In the genomic region with DNA sequence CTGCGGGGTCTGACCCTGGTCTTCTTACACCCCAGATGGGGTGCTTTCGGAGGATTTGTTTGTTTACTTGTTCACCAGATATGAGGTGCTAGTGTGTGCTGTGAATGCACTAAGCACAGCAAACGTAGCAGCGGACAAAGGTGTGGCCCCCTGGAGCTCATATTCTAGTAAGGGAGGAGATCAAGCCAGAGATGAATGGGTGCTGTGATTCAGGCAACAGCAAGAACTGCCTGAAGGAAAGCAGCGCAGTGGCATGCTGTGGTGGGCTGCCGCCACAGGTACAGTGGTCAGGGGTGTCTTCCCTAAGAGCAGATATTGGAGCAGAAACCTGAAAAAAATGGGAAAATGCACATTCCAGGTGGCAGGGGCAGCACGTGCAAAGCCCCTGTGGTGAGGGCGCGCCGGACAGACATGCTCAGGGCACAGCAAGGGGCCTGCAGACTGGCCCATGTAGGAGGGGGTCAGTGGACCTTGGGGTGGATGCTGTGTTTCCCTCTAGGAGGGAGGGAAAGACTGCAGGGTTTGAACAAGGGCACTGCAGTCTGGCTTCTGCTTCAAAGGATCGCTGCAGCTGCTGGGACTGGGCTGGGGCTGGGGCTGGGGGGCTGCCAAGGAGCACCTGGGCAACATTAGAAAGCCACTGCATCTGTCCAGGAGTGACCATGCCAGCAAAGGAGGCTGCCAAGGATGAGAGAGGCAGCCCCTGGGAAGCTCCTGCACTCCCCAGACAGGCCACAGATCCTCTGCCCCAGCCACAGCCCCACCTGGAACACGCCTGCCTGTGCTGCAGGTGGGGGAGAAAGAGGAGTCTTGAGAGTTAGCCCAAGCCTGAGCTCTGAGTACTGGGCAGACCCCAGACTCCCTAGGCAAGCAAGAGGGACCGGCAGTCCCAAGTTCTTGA, we compare ENCODE assay signal across 1 cellular context.
TF ChIP-seq lines count a peak whose summit lies in the region.

No MANE protein-coding gene starts in this region.

TF ChIP-seq in IMR-90, 13 proteins besides CTCF, POLR2A, EP300 and RAD21:
- TF ChIP-seq MXI1 (IDR thresholded peaks at IDR 0.05; ENCODE audit: borderline replicate concordance, low read depth, low read length) (no peak), NFE2L2 (IDR thresholded peaks at IDR 0.05; ENCODE audit: low read depth, low read length) (no peak), FOS (IDR thresholded peaks at IDR 0.05; ENCODE audit: low read depth, low read length) (no peak), SMC3 (IDR thresholded peaks at IDR 0.05; ENCODE audit: low read depth, low read length) (no peak), RCOR1 (IDR thresholded peaks at IDR 0.05; ENCODE audit: insufficient replicate concordance, low read length) (no peak), MAZ (IDR thresholded peaks at IDR 0.05; ENCODE audit: borderline replicate concordance, low read depth, low read length) (no peak), RFX5 (IDR thresholded peaks at IDR 0.05; ENCODE audit: low read depth, low read length) (no peak), BHLHE40 (IDR thresholded peaks at IDR 0.05; ENCODE audit: low read depth, low read length) (no peak), CEBPB (IDR thresholded peaks at IDR 0.05; ENCODE audit: low read depth, low read length) (no peak), CHD1 (IDR thresholded peaks at IDR 0.05; ENCODE audit: low read depth, low read length) (no peak), MAFK (IDR thresholded peaks at IDR 0.05; ENCODE audit: low read depth, low read length) (no peak)
- TF ChIP-seq, protein P1, sequence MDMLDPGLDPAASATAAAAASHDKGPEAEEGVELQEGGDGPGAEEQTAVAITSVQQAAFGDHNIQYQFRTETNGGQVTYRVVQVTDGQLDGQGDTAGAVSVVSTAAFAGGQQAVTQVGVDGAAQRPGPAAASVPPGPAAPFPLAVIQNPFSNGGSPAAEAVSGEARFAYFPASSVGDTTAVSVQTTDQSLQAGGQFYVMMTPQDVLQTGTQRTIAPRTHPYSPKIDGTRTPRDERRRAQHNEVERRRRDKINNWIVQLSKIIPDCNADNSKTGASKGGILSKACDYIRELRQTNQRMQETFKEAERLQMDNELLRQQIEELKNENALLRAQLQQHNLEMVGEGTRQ (IDR thresholded peaks at IDR 0.05; ENCODE audit: low read depth, low read length): no peak
- TF ChIP-seq, protein P2, sequence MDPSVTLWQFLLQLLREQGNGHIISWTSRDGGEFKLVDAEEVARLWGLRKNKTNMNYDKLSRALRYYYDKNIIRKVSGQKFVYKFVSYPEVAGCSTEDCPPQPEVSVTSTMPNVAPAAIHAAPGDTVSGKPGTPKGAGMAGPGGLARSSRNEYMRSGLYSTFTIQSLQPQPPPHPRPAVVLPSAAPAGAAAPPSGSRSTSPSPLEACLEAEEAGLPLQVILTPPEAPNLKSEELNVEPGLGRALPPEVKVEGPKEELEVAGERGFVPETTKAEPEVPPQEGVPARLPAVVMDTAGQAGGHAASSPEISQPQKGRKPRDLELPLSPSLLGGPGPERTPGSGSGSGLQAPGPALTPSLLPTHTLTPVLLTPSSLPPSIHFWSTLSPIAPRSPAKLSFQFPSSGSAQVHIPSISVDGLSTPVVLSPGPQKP (IDR thresholded peaks at IDR 0.05; ENCODE audit: borderline replicate concordance, low read depth, low read length): no peak
TF ChIP-seq in IMR-90: peak in this region for 0.
